ENCODE assay signal across 22 cellular contexts in the genomic region with DNA sequence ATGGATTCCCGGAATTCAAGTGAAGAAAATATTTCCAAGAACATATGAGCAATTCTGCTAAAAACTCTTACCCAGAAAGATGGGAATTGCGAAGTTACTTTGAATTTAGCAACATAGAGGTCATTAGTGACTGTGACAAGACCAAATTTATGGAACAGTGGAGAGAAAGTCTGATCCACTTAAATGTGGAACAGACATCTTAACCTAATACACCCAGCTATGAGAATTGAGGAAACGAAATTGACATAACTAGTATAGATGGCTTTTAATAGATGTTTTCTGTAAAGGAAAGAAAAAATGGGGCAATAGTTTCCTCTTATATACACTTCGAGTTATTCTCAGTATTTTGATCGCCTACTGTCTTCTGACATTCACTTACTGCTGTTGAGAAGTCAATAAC.
"Had no signal": no experiment of that assay in that cellular context is flagged by ENCODE, and none has a peak within 500 bp of the region (broad histone marks: within the 10 kb centered on the region; RNA-seq: fewer than 3 reads in every experiment).

No MANE protein-coding gene starts in this region.

- DNase-seq: activated CD4-positive, alpha-beta memory T cell treated with anti-CD3 and anti-CD28 coated beads, Interleukin-2, amount 10 ng/mL, durations not matched to agents 7 days and 5 days; activated CD4-positive, alpha-beta T cell treated with anti-CD3 and anti-CD28 coated beads, Interleukin-2, amount 50 U/mL, for 1 hour; activated CD4-positive, CD25-positive, alpha-beta regulatory T cell; activated gamma-delta T cell; activated naive CD4-positive, alpha-beta T cell treated with anti-CD3 and anti-CD28 coated beads for 36 hours; activated naive CD8-positive, alpha-beta T cell treated with anti-CD3 and anti-CD28 coated beads for 36 hours; activated T-cell treated with anti-CD3 and anti-CD28 coated beads for 4 hours; activated T-cell treated with anti-CD3 and anti-CD28 coated beads, Interleukin-2, amount 50 U/mL, for 48 hours; brain microvascular endothelial cell; Karpas-422; MM.1S; NCI-H1092 treated with DMSO at 0.1 percent for 48 hours; NCI-H1436; NCI-H1694 treated with DMSO at 0.1 percent for 48 hours; NCI-H2029 treated with DMSO at 0.1 percent for 48 hours; NCI-H345; NCI-H510A; NCI-H526 treated with DMSO at 0.1 percent for 48 hours; NCI-H82; Peyer's patch; Right ventricle myocardium superior; T-helper 9 cell had no signal
